19 cellular contexts compared by ENCODE assay signal in the genomic region with DNA sequence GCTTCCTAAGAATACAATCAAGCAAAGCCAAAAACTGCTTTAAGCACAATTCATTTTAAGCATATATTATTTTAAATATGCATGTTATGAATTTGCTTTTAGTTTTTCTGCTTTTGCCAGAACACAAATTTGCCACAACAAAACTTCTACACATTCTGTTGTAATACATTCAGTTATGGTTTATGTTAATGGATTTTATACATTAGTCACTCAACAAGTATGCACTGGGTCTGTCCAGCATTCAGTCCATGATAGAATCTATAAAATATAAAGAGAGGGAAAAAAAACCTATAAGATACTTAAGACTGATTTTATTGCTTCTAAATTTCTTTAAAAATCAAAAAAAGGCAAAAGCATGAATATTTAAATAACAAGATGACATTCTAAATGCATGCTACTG. TPM values are rescaled to one million over a fixed set of nuclear protein-coding genes. Genes with fewer than 3 reads are reported as not detected.
DNase-seq lines count a peak whose midpoint lies in the region; ATAC-seq, FAIRE-seq and TF ChIP-seq lines count a peak whose summit lies in the region.
"Had no signal": no experiment of that assay in that cellular context is flagged by ENCODE, and none has a peak within 500 bp of the region (broad histone marks: within the 10 kb centered on the region; RNA-seq: fewer than 3 reads in every experiment).

No MANE protein-coding gene starts in this region.

- H3K4me3 Mint-ChIP-seq in GM23338: no peak overlapping the region
- no peak overlapping the region for H3K4me3 Mint-ChIP-seq in astrocyte (ENCODE audit: unreplicated experiment)
- H3K4me3 Mint-ChIP-seq: CD4-positive, alpha-beta memory T cell had no signal

- H3K79me2 ChIP-seq in ACC112 (ENCODE audit: control insufficient read depth, insufficient read depth, low read length, unreplicated experiment) (no peaks in the 10 kb centered on the region), GM23338 (replicated peaks; ENCODE audit: insufficient read depth) (no peaks in the 10 kb centered on the region), astrocyte (ENCODE audit: insufficient read depth, low read length) (no peaks in the 10 kb centered on the region)

- no peak overlapping the region for H3K4me2 ChIP-seq in GM23338
- H3K4me2 ChIP-seq in astrocyte (ENCODE audit: low read length): no peak overlapping the region
- H3K4me2 ChIP-seq: BLaER1, KMS-11 had no signal

- H3K4me3 ChIP-seq in ACC112 (ENCODE audit: low read depth, low read length): no peak overlapping the region
- H3K4me3 ChIP-seq in GM23338: no peak overlapping the region
- no peak overlapping the region for H3K4me3 ChIP-seq in astrocyte (ENCODE audit: insufficient read depth, low read depth, low read length)
- no peak overlapping the region for H3K4me3 ChIP-seq in fibroblast of mammary gland (ENCODE audit: control insufficient read depth, low read depth, low read length)
- H3K4me3 ChIP-seq: BLaER1, HAP-1, Peyer's patch had no signal

- H3K27ac Mint-ChIP-seq in GM23338: no peak overlapping the region; the same call in 1 of the 2 replicates
- peak overlapping the region; percentile 87 for H3K27ac Mint-ChIP-seq in astrocyte (ENCODE audit: unreplicated experiment)
- H3K27ac Mint-ChIP-seq: CD4-positive, alpha-beta memory T cell had no signal

- H3K4me1 ChIP-seq in ACC112 (ENCODE audit: control insufficient read depth, insufficient read depth, low read length, unreplicated experiment) (peaks cover 9% of the 10 kb centered on the region), GM23338 (ENCODE audit: insufficient read depth) (no peaks in the 10 kb centered on the region), astrocyte (ENCODE audit: insufficient read depth, low read length) (no peaks in the 10 kb centered on the region)
- H3K4me1 ChIP-seq: BLaER1, HAP-1, Peyer's patch had no signal

- no peaks in the 10 kb centered on the region for H3K36me3 Mint-ChIP-seq in GM23338 (ENCODE audit: low read depth)
- no peaks in the 10 kb centered on the region for H3K36me3 Mint-ChIP-seq in astrocyte (ENCODE audit: low read depth, unreplicated experiment)
- H3K36me3 Mint-ChIP-seq: CD4-positive, alpha-beta memory T cell had no signal

- no peaks in the 10 kb centered on the region for H3K9me2 ChIP-seq in GM23338 (ENCODE audit: insufficient read depth)

- DNase-seq in GM23338 (ENCODE audit: low spot score): no peak
- peak; percentile 21 for DNase-seq in astrocyte (ENCODE audit: low read depth)
- peak; percentile 27 for DNase-seq in fibroblast of mammary gland (ENCODE audit: low read depth)
- DNase-seq in NCI-H1694 (lab: John Stamatoyannopoulos, UW): no peak
- no peak for DNase-seq in NCI-H2227 (lab: John Stamatoyannopoulos, UW; ENCODE audit: unreplicated experiment)
- no peak for DNase-seq in activated gamma-delta T cell treated with Interleukin-2 at 50 U/mL for 16 hours
- DNase-seq: CD4-positive, alpha-beta memory T cell; NCI-H1417 treated with DMSO at 0.1 percent for 48 hours; NCI-H1930; NCI-H446; NCI-H69; Peyer's patch; Right ventricle myocardium superior had no signal

- H4K20me1 ChIP-seq in GM23338 (replicated peaks; ENCODE audit: insufficient read depth): no peaks in the 10 kb centered on the region
- no peaks in the 10 kb centered on the region for H4K20me1 ChIP-seq in astrocyte (ENCODE audit: insufficient read depth, low read length)
- H4K20me1 ChIP-seq: BLaER1 had no signal

- no peaks in the 10 kb centered on the region for H3K4me1 Mint-ChIP-seq in GM23338
- peaks cover 30% of the 10 kb centered on the region for H3K4me1 Mint-ChIP-seq in astrocyte (ENCODE audit: low read depth, unreplicated experiment)
- H3K4me1 Mint-ChIP-seq: CD4-positive, alpha-beta memory T cell had no signal

- H3K27me3 ChIP-seq in ACC112 (ENCODE audit: insufficient read depth, low read length) (no peaks in the 10 kb centered on the region), GM23338 (ENCODE audit: insufficient read depth) (no peaks in the 10 kb centered on the region), astrocyte (ENCODE audit: insufficient read depth, low read length) (no peaks in the 10 kb centered on the region)
- H3K27me3 ChIP-seq: BLaER1, Peyer's patch had no signal

- H3K9me3 ChIP-seq in astrocyte (ENCODE audit: insufficient read depth, low read depth, low read length): no peaks in the 10 kb centered on the region
- H3K9me3 ChIP-seq: BLaER1, HAP-1, Peyer's patch had no signal

- H3K9me3 Mint-ChIP-seq in GM23338 (no peaks in the 10 kb centered on the region; the same call in 2 of the 3 replicates), astrocyte (ENCODE audit: unreplicated experiment) (no peaks in the 10 kb centered on the region)

- H3F3A ChIP-seq in GM23338 (replicated peaks; ENCODE audit: low read depth): no peaks in the 10 kb centered on the region

- H2AFZ ChIP-seq in ACC112 (ENCODE audit: low read length, unreplicated experiment) (peak overlapping the region; percentile 11), GM23338 (0 out of 2 replicates have a peak overlapping the region, but pooled peaks have one; percentile 39), astrocyte (ENCODE audit: low read depth, low read length) (no peak overlapping the region)

- ATAC-seq in GM23338: no peak
- no peak for ATAC-seq in GM19328 (IDR thresholded peaks at IDR 0.05; ENCODE audit: unreplicated experiment)

- FAIRE-seq in astrocyte (lab: Jason Lieb, UNC): no peak

- H3K9ac ChIP-seq in astrocyte (ENCODE audit: low read length): no peak overlapping the region
- H3K9ac ChIP-seq: BLaER1, KMS-11 had no signal

- no peak overlapping the region for H3K27ac ChIP-seq in ACC112 (ENCODE audit: low read depth, low read length)
- no peak overlapping the region for H3K27ac ChIP-seq in GM23338 (ENCODE audit: low read depth)
- H3K27ac ChIP-seq in astrocyte (ENCODE audit: low read depth, low read length): no peak overlapping the region
- H3K27ac ChIP-seq: BLaER1, KMS-11, Peyer's patch had no signal

- TF ChIP-seq CTCF in GM23338 (conservative IDR thresholded peaks at IDR 0.05; ENCODE audit: low read depth in 2 of 2) (no peak), astrocyte (IDR thresholded peaks at IDR 0.05; ENCODE audit: insufficient read depth, low read depth, low read length) (no peak), fibroblast of mammary gland (conservative IDR thresholded peaks at IDR 0.05; ENCODE audit: control insufficient read depth, insufficient read depth, low read depth, low read length) (no peak)

- H3K36me3 ChIP-seq in ACC112 (ENCODE audit: insufficient read depth, low read length) (no peaks in the 10 kb centered on the region), GM23338 (ENCODE audit: insufficient read depth) (no peaks in the 10 kb centered on the region), astrocyte (ENCODE audit: insufficient read depth, low read length) (no peaks in the 10 kb centered on the region)
- H3K36me3 ChIP-seq: BLaER1, HAP-1, Peyer's patch had no signal

- H3K27me3 Mint-ChIP-seq in GM23338 (ENCODE audit: insufficient read depth, low read depth, poor library complexity) (no peaks in the 10 kb centered on the region), astrocyte (ENCODE audit: low read depth, unreplicated experiment) (no peaks in the 10 kb centered on the region)
- H3K27me3 Mint-ChIP-seq: CD4-positive, alpha-beta memory T cell had no signal

TF ChIP-seq in GM23338, 12 proteins besides CTCF, POLR2A, EP300 and RAD21:
- no peak for TF ChIP-seq POLR2AphosphoS5 (IDR thresholded peaks at IDR 0.05; ENCODE audit: low read depth)
- TF ChIP-seq, protein P1, sequence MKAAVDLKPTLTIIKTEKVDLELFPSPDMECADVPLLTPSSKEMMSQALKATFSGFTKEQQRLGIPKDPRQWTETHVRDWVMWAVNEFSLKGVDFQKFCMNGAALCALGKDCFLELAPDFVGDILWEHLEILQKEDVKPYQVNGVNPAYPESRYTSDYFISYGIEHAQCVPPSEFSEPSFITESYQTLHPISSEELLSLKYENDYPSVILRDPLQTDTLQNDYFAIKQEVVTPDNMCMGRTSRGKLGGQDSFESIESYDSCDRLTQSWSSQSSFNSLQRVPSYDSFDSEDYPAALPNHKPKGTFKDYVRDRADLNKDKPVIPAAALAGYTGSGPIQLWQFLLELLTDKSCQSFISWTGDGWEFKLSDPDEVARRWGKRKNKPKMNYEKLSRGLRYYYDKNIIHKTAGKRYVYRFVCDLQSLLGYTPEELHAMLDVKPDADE (IDR thresholded peaks at IDR 0.05): no peak
- no peak for TF ChIP-seq NANOG (IDR thresholded peaks at IDR 0.05; ENCODE audit: borderline replicate concordance)
- TF ChIP-seq EZH2 (IDR thresholded peaks at IDR 0.05; ENCODE audit: low read depth, unreplicated experiment): no peak

RNA-seq across cellular contexts. Expression of a gene that starts 22.2 kb away (rescaled TPM):
- not detected in 2 replicates for total RNA-seq in GM23338 (2014; rRNA removed; shearing (Covaris generic))
- 0.24 TPM in 1 of 2 replicates, not detected in the other for polyA plus RNA-seq in GM23338 (2016; fragmentation: Nextera tagmentation; extraction: Ambion mirVana)
- total RNA-seq in astrocyte: 0.11 and 0.14 TPM in 2 replicates
- total RNA-seq: CD4-positive, alpha-beta memory T cell; HT-29; Peyer's patch; Right ventricle myocardium superior had no signal
- polyA plus RNA-seq: CD4-positive, alpha-beta memory T cell had no signal

Comparison
In these comparisons a context has a peak if more than half of its experiments do, and no peak if none do; other contexts are left out.
1. DNase-seq: peak in astrocyte (single experiment) and fibroblast of mammary gland (single experiment); none in GM23338 (single experiment), NCI-H1694 (single experiment), NCI-H2227 (single experiment) and activated gamma-delta T cell treated with Interleukin-2 at 50 U/mL for 16 hours (single experiment).